ENCODE assay signal across 12 cellular contexts in genomic region chr18:63307555-63308200, GRCh38. TPM values are rescaled to one million over a fixed set of nuclear protein-coding genes. Genes with fewer than 3 reads are reported as not detected.
DNase-seq lines count a peak whose midpoint lies in the region; ATAC-seq and TF ChIP-seq lines count a peak whose summit lies in the region.
"Had no signal": no experiment of that assay in that cellular context is flagged by ENCODE, and none has a peak within 500 bp of the region (broad histone marks: within the 10 kb centered on the region; RNA-seq: fewer than 3 reads in every experiment).

No MANE protein-coding gene starts in this region.

- H3K9me3 ChIP-seq in SJCRH30 (replicated peaks), result no peaks in the 10 kb centered on the region
- H3K9me3 ChIP-seq: tibial artery had no signal

- H3K27ac ChIP-seq in brain microvascular endothelial cell (no peak overlapping the region), SJCRH30 (no peak overlapping the region)

- H3K9me3 Mint-ChIP-seq in activated T-helper 17 cell treated with anti-CD3 and anti-CD28 coated beads, Interleukin-2, amount 50 U/mL, for 72 hours, result no peaks in the 10 kb centered on the region
- no peaks in the 10 kb centered on the region for H3K9me3 Mint-ChIP-seq in memory B cell
- no peaks in the 10 kb centered on the region for H3K9me3 Mint-ChIP-seq in activated CD8-positive, alpha-beta T cell treated with anti-CD3 and anti-CD28 coated beads, Interleukin-2, amount 10 ng/mL, durations not matched to agents 7 days and 5 days (ENCODE audit: insufficient read depth)
- H3K9me3 Mint-ChIP-seq: mesothelial cell of epicardium had no signal

- peak; percentile 51 for DNase-seq in AG10803 (ENCODE audit: low read depth)
- peak; percentile 13 for DNase-seq in GM03348 (ENCODE audit: low spot score)
- DNase-seq in memory B cell (ENCODE audit: low spot score in 2 of 2), result no peak
- DNase-seq in brain microvascular endothelial cell, result no peak
- DNase-seq in SJCRH30, result no peak
- no peak for DNase-seq in activated CD8-positive, alpha-beta T cell treated with anti-CD3 and anti-CD28 coated beads, Interleukin-2, amount 10 ng/mL, durations not matched to agents 7 days and 5 days
- DNase-seq: activated CD4-positive, alpha-beta T cell treated with anti-CD3 and anti-CD28 coated beads, Interleukin-2, amount 50 U/mL, for 4 hours; NCI-H1092 treated with DMSO at 0.1 percent for 48 hours; tibial artery had no signal

- no peaks in the 10 kb centered on the region for H3K27me3 Mint-ChIP-seq in activated T-helper 17 cell treated with anti-CD3 and anti-CD28 coated beads, Interleukin-2, amount 50 U/mL, for 72 hours
- no peaks in the 10 kb centered on the region for H3K27me3 Mint-ChIP-seq in memory B cell
- H3K27me3 Mint-ChIP-seq in activated CD8-positive, alpha-beta T cell treated with anti-CD3 and anti-CD28 coated beads, Interleukin-2, amount 10 ng/mL, durations not matched to agents 7 days and 5 days (ENCODE audit: low read depth), result no peaks in the 10 kb centered on the region

- CTCF ChIA-PET in activated CD8-positive, alpha-beta T cell treated with anti-CD3 and anti-CD28 coated beads, Interleukin-2, amount 10 ng/mL, durations not matched to agents 7 days and 5 days (lab: Charles Lee), result interaction anchor here (1.1 to 8.7 kb wide), 7 partner anchors 9 to 325 kb away, joined by 3 to 84 read pairs (median 4); partner anchors contain the start of gene BCL2

- POLR2A ChIA-PET in activated CD8-positive, alpha-beta T cell treated with anti-CD3 and anti-CD28 coated beads, Interleukin-2, amount 10 ng/mL, durations not matched to agents 7 days and 5 days (lab: Charles Lee), result interaction anchor here (0.6 to 1.9 kb wide), 2 partner anchors 10 to 170 kb away, joined by 3 to 9 read pairs; no protein-coding TSS in a partner anchor

- no peak for ATAC-seq in activated T-helper 17 cell treated with anti-CD3 and anti-CD28 coated beads, Interleukin-2, amount 50 U/mL, for 72 hours (replicated peaks)
- peak; percentile 35 for ATAC-seq in memory B cell (ENCODE audit: low read depth)
- ATAC-seq in GM18520 (IDR thresholded peaks at IDR 0.05; ENCODE audit: unreplicated experiment), result no peak
- ATAC-seq in activated CD8-positive, alpha-beta T cell treated with anti-CD3 and anti-CD28 coated beads, Interleukin-2, amount 10 ng/mL, durations not matched to agents 7 days and 5 days, result no peak

- H3K4me3 Mint-ChIP-seq in activated T-helper 17 cell treated with anti-CD3 and anti-CD28 coated beads, Interleukin-2, amount 50 U/mL, for 72 hours, result peak overlapping the region; percentile 67
- no peak overlapping the region for H3K4me3 Mint-ChIP-seq in memory B cell
- no peak overlapping the region for H3K4me3 Mint-ChIP-seq in activated CD8-positive, alpha-beta T cell treated with anti-CD3 and anti-CD28 coated beads, Interleukin-2, amount 10 ng/mL, durations not matched to agents 7 days and 5 days
- H3K4me3 Mint-ChIP-seq: mesothelial cell of epicardium had no signal

- no peaks in the 10 kb centered on the region for H3K36me3 ChIP-seq in brain microvascular endothelial cell (replicated peaks)
- no peaks in the 10 kb centered on the region for H3K36me3 ChIP-seq in SJCRH30
- H3K36me3 ChIP-seq: tibial artery had no signal

- no peaks in the 10 kb centered on the region for H3K4me1 ChIP-seq in SJCRH30

- H3K27me3 ChIP-seq in brain microvascular endothelial cell (replicated peaks) (no peaks in the 10 kb centered on the region), SJCRH30 (no peaks in the 10 kb centered on the region)
- H3K27me3 ChIP-seq: tibial artery had no signal

- TF ChIP-seq CTCF in AG10803 (conservative IDR thresholded peaks at IDR 0.05; ENCODE audit: low read length), result no peak
- TF ChIP-seq CTCF in brain microvascular endothelial cell (IDR thresholded peaks at IDR 0.05; ENCODE audit: low read depth, low read length, missing control alignments), result no peak

- H3K36me3 Mint-ChIP-seq in activated T-helper 17 cell treated with anti-CD3 and anti-CD28 coated beads, Interleukin-2, amount 50 U/mL, for 72 hours (ENCODE audit: low read depth), result peaks cover 38% of the 10 kb centered on the region
- H3K36me3 Mint-ChIP-seq in memory B cell, result peaks cover 26% of the 10 kb centered on the region
- H3K36me3 Mint-ChIP-seq in activated CD8-positive, alpha-beta T cell treated with anti-CD3 and anti-CD28 coated beads, Interleukin-2, amount 10 ng/mL, durations not matched to agents 7 days and 5 days (ENCODE audit: low read depth), result peaks cover 79% of the 10 kb centered on the region
- H3K36me3 Mint-ChIP-seq: mesothelial cell of epicardium had no signal

- peak overlapping the region; percentile 59 for H3K27ac Mint-ChIP-seq in activated T-helper 17 cell treated with anti-CD3 and anti-CD28 coated beads, Interleukin-2, amount 50 U/mL, for 72 hours
- peak overlapping the region; percentile 90 for H3K27ac Mint-ChIP-seq in memory B cell
- no peak overlapping the region for H3K27ac Mint-ChIP-seq in activated CD8-positive, alpha-beta T cell treated with anti-CD3 and anti-CD28 coated beads, Interleukin-2, amount 10 ng/mL, durations not matched to agents 7 days and 5 days
- H3K27ac Mint-ChIP-seq: mesothelial cell of epicardium had no signal

- in situ Hi-C loops in brain microvascular endothelial cell (cut with HindIII; ENCODE audit: low pct_ligation_motif_present, low sequenced_read_pairs), result no loop called here

- peaks cover 75% of the 10 kb centered on the region for H3K4me1 Mint-ChIP-seq in activated T-helper 17 cell treated with anti-CD3 and anti-CD28 coated beads, Interleukin-2, amount 50 U/mL, for 72 hours
- H3K4me1 Mint-ChIP-seq in memory B cell, result peaks cover 65% of the 10 kb centered on the region
- peaks cover 88% of the 10 kb centered on the region for H3K4me1 Mint-ChIP-seq in activated CD8-positive, alpha-beta T cell treated with anti-CD3 and anti-CD28 coated beads, Interleukin-2, amount 10 ng/mL, durations not matched to agents 7 days and 5 days (ENCODE audit: low read depth)

- H3K4me3 ChIP-seq in AG10803 (ENCODE audit: low read length) (no peak overlapping the region), brain microvascular endothelial cell (ENCODE audit: low read depth, low read length) (no peak overlapping the region), SJCRH30 (no peak overlapping the region)
- H3K4me3 ChIP-seq: tibial artery had no signal

RNA-seq across cellular contexts. Expression of gene BCL2, which starts 11.9 kb away (rescaled TPM):
- 100 to 1,000 TPM in 1 of 2 donors, 10 to 100 TPM in 1; 95.4 to 269 TPM for total RNA-seq in activated T-helper 17 cell treated with anti-CD3 and anti-CD28 coated beads, Interleukin-2, amount 50 U/mL, for 72 hours
- total RNA-seq in SJCRH30 (2014; rRNA removed; shearing (Covaris generic)), result 6.0 and 6.8 TPM in 2 replicates
- 100 to 1,000 TPM; 140 TPM for total RNA-seq in activated CD8-positive, alpha-beta T cell treated with anti-CD3 and anti-CD28 coated beads, Interleukin-2, amount 10 ng/mL, durations not matched to agents 7 days and 5 days

RNA-seq across cellular contexts. Expression of gene KDSR, which starts 59.3 kb away (rescaled TPM):
- total RNA-seq in activated T-helper 17 cell treated with anti-CD3 and anti-CD28 coated beads, Interleukin-2, amount 50 U/mL, for 72 hours, result 100 to 1,000 TPM in 1 of 2 donors, 10 to 100 TPM in 1; 94.8 to 140 TPM
- 13.8 and 15.3 TPM in 2 replicates for total RNA-seq in SJCRH30 (2014; rRNA removed; shearing (Covaris generic))
- 10 to 100 TPM; 38.2 to 38.4 TPM for total RNA-seq in activated CD8-positive, alpha-beta T cell treated with anti-CD3 and anti-CD28 coated beads, Interleukin-2, amount 10 ng/mL, durations not matched to agents 7 days and 5 days

Comparison
In these comparisons a context has a peak if more than half of its experiments do, and no peak if none do; other contexts are left out.
1. DNase-seq: peak in AG10803 (single experiment) and GM03348 (single experiment); none in memory B cell (0 of 2), brain microvascular endothelial cell (single experiment), SJCRH30 (0 of 2) and activated CD8-positive, alpha-beta T cell treated with anti-CD3 and anti-CD28 coated beads, Interleukin-2, amount 10 ng/mL, durations not matched to agents 7 days and 5 days (single experiment).
2. RNA of gene BCL2, which starts 11.9 kb away (total RNA-seq): 95.4 to 269 TPM in activated T-helper 17 cell treated with anti-CD3 and anti-CD28 coated beads, Interleukin-2, amount 50 U/mL, for 72 hours and 140 TPM in activated CD8-positive, alpha-beta T cell treated with anti-CD3 and anti-CD28 coated beads, Interleukin-2, amount 10 ng/mL, durations not matched to agents 7 days and 5 days; 6.0 to 6.8 TPM in SJCRH30; every median in the first group is over 10 times any median in the second.